19 cellular contexts compared by ENCODE assay signal in genomic region chr3:41742127-41742526, GRCh38.
DNase-seq lines count a peak whose midpoint lies in the region; ATAC-seq and TF ChIP-seq lines count a peak whose summit lies in the region.
"Had no signal": no experiment of that assay in that cellular context is flagged by ENCODE, and none has a peak within 500 bp of the region (broad histone marks: within the 10 kb centered on the region; RNA-seq: fewer than 3 reads in every experiment).

No MANE protein-coding gene starts in this region.

- peak overlapping the region; percentile 2 for H2AFZ ChIP-seq in parathyroid adenoma

- POLR2A ChIA-PET in WTC11 (lab: Charles Lee) = no interaction called here

- H3K79me2 ChIP-seq in parathyroid adenoma = no peaks in the 10 kb centered on the region

- H3K36me3 Mint-ChIP-seq in WTC11 = peaks cover 4% of the 10 kb centered on the region; the same call in 1 of the 2 replicates

- CTCF ChIA-PET in WTC11 (lab: Charles Lee) = interaction anchor here (0.7 to 1.3 kb wide), 3 partner anchors 13 to 121 kb away, joined by 3 to 5 read pairs (median 3); no protein-coding TSS in a partner anchor

- DNase-seq in NCI-H82 (lab: John Stamatoyannopoulos, UW) (peak; percentile 7), NCI-H82 treated with DMSO at 0.1 percent for 48 hours (lab: John Stamatoyannopoulos, UW; ENCODE audit: unreplicated experiment) (no peak), WTC11 (ENCODE audit: low spot score) (no peak), iPS-NIHi7 (ENCODE audit: extremely low spot score) (peak; percentile 48), NCI-H1417 treated with DMSO at 0.1 percent for 48 hours (lab: John Stamatoyannopoulos, UW) (no peak)
- DNase-seq: 8988T; AML-193; Caco-2; CD8-positive, alpha-beta memory T cell; DMS53; GF-D8; GOT3 had no signal

- H3K27me3 Mint-ChIP-seq in WTC11 (ENCODE audit: low read depth) = no peaks in the 10 kb centered on the region
- H3K27me3 Mint-ChIP-seq: CD8-positive, alpha-beta memory T cell had no signal

- peaks cover 23% of the 10 kb centered on the region for H3K4me1 ChIP-seq in parathyroid adenoma
- H3K4me1 ChIP-seq: BLaER1 had no signal

- peak overlapping the region; percentile 71 for H3K27ac ChIP-seq in parathyroid adenoma
- H3K27ac ChIP-seq: BLaER1 had no signal

- H3K9me3 ChIP-seq in parathyroid adenoma (ENCODE audit: control insufficient read depth, low read length) = no peaks in the 10 kb centered on the region
- H3K9me3 ChIP-seq: Caco-2 had no signal

- no peak overlapping the region for H3K4me2 ChIP-seq in parathyroid adenoma (ENCODE audit: low read length)
- H3K4me2 ChIP-seq: BLaER1 had no signal

- H3K4me1 Mint-ChIP-seq in WTC11 = peaks cover 19% of the 10 kb centered on the region
- H3K4me1 Mint-ChIP-seq: CD8-positive, alpha-beta memory T cell had no signal

- H3K4me3 ChIP-seq in parathyroid adenoma (ENCODE audit: low read depth, low read length) = no peak overlapping the region
- H3K4me3 ChIP-seq: BLaER1, GM12878 had no signal

- no peak overlapping the region for H3K9ac ChIP-seq in parathyroid adenoma
- H3K9ac ChIP-seq: BLaER1 had no signal

- no peak for TF ChIP-seq CTCF in WTC11 (IDR thresholded peaks at IDR 0.05)
- no peak for TF ChIP-seq CTCF in parathyroid adenoma (IDR thresholded peaks at IDR 0.05)

- no peaks in the 10 kb centered on the region for H3K27me3 ChIP-seq in parathyroid adenoma (ENCODE audit: control insufficient read depth, insufficient read depth, low read length)
- H3K27me3 ChIP-seq: BLaER1 had no signal

- no peak overlapping the region for H3K27ac Mint-ChIP-seq in WTC11
- H3K27ac Mint-ChIP-seq: CD8-positive, alpha-beta memory T cell had no signal

- peaks cover 6% of the 10 kb centered on the region for H3K9me3 Mint-ChIP-seq in WTC11

- ATAC-seq in WTC11 (peak; percentile 97), HG03175 (IDR thresholded peaks at IDR 0.05; ENCODE audit: unreplicated experiment) (no peak)
- ATAC-seq in activated CD4-positive, CD25-positive, alpha-beta regulatory T cell treated with anti-CD3 and anti-CD28 coated beads, Interleukin-2, amount 50 U/mL, for 24 hours = no peak
- ATAC-seq: GM12878, HCT116, HepG2 had no signal

- H3K4me3 Mint-ChIP-seq in WTC11 = no peak overlapping the region
- H3K4me3 Mint-ChIP-seq: CD8-positive, alpha-beta memory T cell had no signal

- H3K36me3 ChIP-seq in parathyroid adenoma (ENCODE audit: control insufficient read depth, insufficient read depth, low read length) = no peaks in the 10 kb centered on the region
- H3K36me3 ChIP-seq: BLaER1 had no signal

TF ChIP-seq in WTC11, 78 proteins besides CTCF, POLR2A, EP300 and RAD21:
- TF ChIP-seq PRDM15 (CRISPR knock-in tag; IDR thresholded peaks at IDR 0.05) = no peak
- TF ChIP-seq ZMAT4 (CRISPR knock-in tag; IDR thresholded peaks at IDR 0.05) = no peak
- TF ChIP-seq TEAD4 (CRISPR knock-in tag; IDR thresholded peaks at IDR 0.05) = no peak
- no peak for TF ChIP-seq CREB1 (CRISPR knock-in tag; IDR thresholded peaks at IDR 0.05)
- no peak for TF ChIP-seq ZBTB21 (CRISPR knock-in tag; IDR thresholded peaks at IDR 0.05; ENCODE audit: borderline replicate concordance)
- TF ChIP-seq GABPB1 (CRISPR knock-in tag; IDR thresholded peaks at IDR 0.05) = no peak
- no peak for TF ChIP-seq ATF1 (CRISPR knock-in tag; IDR thresholded peaks at IDR 0.05)
- no peak for TF ChIP-seq ZNF121 (CRISPR knock-in tag; IDR thresholded peaks at IDR 0.05)
- no peak for TF ChIP-seq TCF7 (CRISPR knock-in tag; IDR thresholded peaks at IDR 0.05; ENCODE audit: low read depth)
- no peak for TF ChIP-seq NR3C1 (CRISPR knock-in tag; conservative IDR thresholded peaks at IDR 0.05; ENCODE audit: low read depth)
- TF ChIP-seq ZNF263 (CRISPR knock-in tag; IDR thresholded peaks at IDR 0.05; ENCODE audit: low read depth) = no peak
- TF ChIP-seq ZNF425 (CRISPR knock-in tag; conservative IDR thresholded peaks at IDR 0.05) = no peak
- TF ChIP-seq NFE2L1 (CRISPR knock-in tag; IDR thresholded peaks at IDR 0.05) = no peak
- TF ChIP-seq PRRX2 (CRISPR knock-in tag; IDR thresholded peaks at IDR 0.05) = no peak
- TF ChIP-seq, protein P1, sequence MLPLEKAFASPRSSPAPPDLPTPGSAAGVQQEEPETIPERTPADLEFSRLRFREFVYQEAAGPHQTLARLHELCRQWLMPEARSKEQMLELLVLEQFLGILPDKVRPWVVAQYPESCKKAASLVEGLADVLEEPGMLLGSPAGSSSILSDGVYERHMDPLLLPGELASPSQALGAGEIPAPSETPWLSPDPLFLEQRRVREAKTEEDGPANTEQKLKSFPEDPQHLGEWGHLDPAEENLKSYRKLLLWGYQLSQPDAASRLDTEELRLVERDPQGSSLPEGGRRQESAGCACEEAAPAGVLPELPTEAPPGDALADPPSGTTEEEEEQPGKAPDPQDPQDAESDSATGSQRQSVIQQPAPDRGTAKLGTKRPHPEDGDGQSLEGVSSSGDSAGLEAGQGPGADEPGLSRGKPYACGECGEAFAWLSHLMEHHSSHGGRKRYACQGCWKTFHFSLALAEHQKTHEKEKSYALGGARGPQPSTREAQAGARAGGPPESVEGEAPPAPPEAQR (CRISPR knock-in tag; IDR thresholded peaks at IDR 0.05) = no peak
- TF ChIP-seq SMAD4 (CRISPR knock-in tag; IDR thresholded peaks at IDR 0.05) = no peak
- no peak for TF ChIP-seq RELA (CRISPR knock-in tag; IDR thresholded peaks at IDR 0.05; ENCODE audit: borderline replicate concordance)
- TF ChIP-seq MAX (CRISPR knock-in tag; IDR thresholded peaks at IDR 0.05) = no peak
TF ChIP-seq in WTC11: peak in this region for 0.

Comparison
In these comparisons a context has a peak if more than half of its experiments do, and no peak if none do; other contexts are left out.
1. DNase-seq: peak in NCI-H82 (single experiment) and iPS-NIHi7 (single experiment); none in NCI-H82 treated with DMSO at 0.1 percent for 48 hours (single experiment), WTC11 (single experiment) and NCI-H1417 treated with DMSO at 0.1 percent for 48 hours (single experiment).